ENCODE assay signal across 8 cellular contexts in genomic region chr7:148698397-148699023, GRCh38. TPM values are rescaled to one million over a fixed set of nuclear protein-coding genes. Genes with fewer than 3 reads are reported as not detected.
DNase-seq lines count a peak whose midpoint lies in the region; FAIRE-seq and TF ChIP-seq lines count a peak whose summit lies in the region.

CUL1 (plus strand) TSS chr7:148698903; CDS start chr7:148730123, 31,220 bp downstream.

- TF ChIP-seq EP300 in sigmoid colon (IDR thresholded peaks at IDR 0.05): no peak

- in situ Hi-C loops in astrocyte of the cerebellum (cut with HindIII; ENCODE audit: low sequenced_read_pairs): no loop called here

- H3K4me1 ChIP-seq in sigmoid colon: peaks cover 0 to 42% (median 34%) of the 10 kb centered on the region in 4 donors

- peak within 1 kb of the TSS; percentile 92 for H3K4me3 Mint-ChIP-seq in HFFc6

- FAIRE-seq in GM12892 (lab: Jason Lieb, UNC): peak; percentile 66

- peaks cover 54% of the 10 kb centered on the region for H3K4me1 Mint-ChIP-seq in HFFc6 (ENCODE audit: low read depth)

- intact Hi-C loops in sigmoid colon (cut with DNase I): loop anchor here (2.0 to 5.0 kb wide), 6 partner anchors 74 to 330 kb away; partner anchors contain the start of genes EZH2 and PDIA4

- H3K9me3 Mint-ChIP-seq in HFFc6: no peaks in the 10 kb centered on the region

- H3K27me3 ChIP-seq in sigmoid colon: no peaks in the 10 kb centered on the region

- H3K4me3 ChIP-seq in astrocyte of the cerebellum (ENCODE audit: low read depth, low read length) (peak within 1 kb of the TSS; percentile 72), sigmoid colon (peak within 1 kb of the TSS; percentile 60 to 95 (median 80))

- H3K27ac Mint-ChIP-seq in HFFc6: peak within 1 kb of the TSS; percentile 84

- H3K9me3 ChIP-seq in sigmoid colon: no peaks in the 10 kb centered on the region

- peaks cover 4% of the 10 kb centered on the region; the same call in 1 of the 2 replicates for H3K36me3 Mint-ChIP-seq in HFFc6 (ENCODE audit: low read depth)

- peak within 1 kb of the TSS; percentile 96 to 98 (median 96) for H3K27ac ChIP-seq in sigmoid colon

- 0 to 1% methylated on average over 84 of the region's 84 CpGs for WGBS in sigmoid colon, 2 donors

- H3K27me3 Mint-ChIP-seq in HFFc6 (ENCODE audit: insufficient read depth): no peaks in the 10 kb centered on the region; the same call in 1 of the 2 replicates

- TF ChIP-seq CTCF in HFFc6 (IDR thresholded peaks at IDR 0.05): no peak
- no peak for TF ChIP-seq CTCF in astrocyte of the cerebellum (IDR thresholded peaks at IDR 0.05; ENCODE audit: low read depth, low read length, missing control alignments)
- no peak for TF ChIP-seq CTCF in sigmoid colon (IDR thresholded peaks at IDR 0.05)

- DNase-seq in GM12892 (ENCODE audit: insufficient read length): peak; percentile 53
- DNase-seq in HFFc6: peak; percentile 37
- DNase-seq in NCI-H1048 (lab: John Stamatoyannopoulos, UW): peak; percentile 52
- peak; percentile 86 for DNase-seq in T-helper 22 cell (ENCODE audit: low read depth)
- no peak for DNase-seq in astrocyte of the cerebellum (ENCODE audit: low read depth)
- DNase-seq in hippocampal formation (lab: John Stamatoyannopoulos, UW): peak; percentile 55 to 73
- DNase-seq in sigmoid colon: peak; percentile 93
- no peak for DNase-seq in KG1 (lab: John Stamatoyannopoulos, UW)

- TF ChIP-seq POLR2A in GM12892 (IDR thresholded peaks at IDR 0.05; ENCODE audit: low read depth, low read length) (peak; percentile 67), sigmoid colon (IDR thresholded peaks at IDR 0.05) (peak; percentile 39 to 80)

- H3K36me3 ChIP-seq in sigmoid colon: no peaks in the 10 kb centered on the region

RNA-seq across cellular contexts. Expression of gene CUL1, which starts in this region (rescaled TPM):
- polyA plus RNA-seq in GM12892 (2012; ENCODE audit: missing spikeins): 38.0 TPM
- total RNA-seq in HFFc6 (2021; fragmentation: NEBNext Ultra II Directional; extraction: Animal tissue kit (Norgen Biotek cat#: 25700)): 10 to 100 TPM; 42.9 to 50.9 (median 49.2) TPM
- total RNA-seq in sigmoid colon: 10 to 100 TPM; 53.9 to 72.8 (median 65.3) TPM
- 10 to 100 TPM; 24.0 to 28.7 (median 27.7) TPM for polyA plus RNA-seq in sigmoid colon

Comparison
In these comparisons a context has a peak if more than half of its experiments do, and no peak if none do; other contexts are left out.
1. DNase-seq: peak in GM12892 (single experiment), HFFc6 (single experiment), NCI-H1048 (single experiment), T-helper 22 cell (single experiment), hippocampal formation (2 of 2) and sigmoid colon (single experiment); none in astrocyte of the cerebellum (single experiment) and KG1 (single experiment).